In the genomic region with DNA sequence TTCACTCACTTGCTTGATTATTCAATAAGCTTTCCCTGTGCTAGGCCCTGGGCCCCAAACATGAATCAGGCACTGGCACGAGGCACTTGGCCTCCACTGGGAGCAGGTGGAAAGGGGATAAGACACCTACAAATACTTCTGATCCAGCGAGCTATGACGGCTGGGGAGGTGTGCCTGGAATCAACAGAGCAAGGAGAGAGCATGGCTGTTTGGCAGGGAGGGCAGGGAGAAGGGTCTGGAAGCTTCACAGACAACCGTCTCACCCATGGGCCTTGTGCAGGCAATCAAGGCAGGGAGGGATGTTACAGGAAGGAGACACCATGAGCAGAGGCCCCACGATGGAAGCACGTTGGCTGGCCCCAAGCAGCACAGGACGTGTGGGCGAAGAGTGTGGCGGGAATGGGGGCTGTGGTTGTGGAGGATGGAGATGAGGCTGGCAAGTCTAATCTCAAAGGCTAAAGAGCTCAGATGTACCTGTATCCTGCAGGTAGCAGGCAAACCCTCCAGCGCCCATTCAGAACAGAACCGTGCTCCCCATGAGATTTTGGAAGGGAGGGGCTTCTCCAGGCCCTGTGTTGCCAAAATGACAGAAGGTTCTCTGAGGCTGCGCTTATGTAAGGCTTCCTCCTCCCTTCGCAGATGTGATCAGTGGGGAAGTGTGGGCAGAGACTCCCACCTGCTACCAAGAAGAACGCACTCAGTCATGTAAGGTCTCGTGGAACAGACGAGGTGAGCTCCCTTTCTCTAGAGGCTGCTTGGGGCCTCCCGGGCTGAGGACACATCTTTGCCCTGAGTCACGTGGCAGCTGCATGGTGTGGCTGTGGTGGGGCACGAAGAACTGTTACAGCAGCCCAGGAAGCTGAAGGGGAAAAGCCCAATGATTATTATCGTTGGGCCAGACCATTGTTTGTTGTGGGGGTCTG, we compare ENCODE assay signal across 16 cellular contexts.
A peak's percentile ranks its signal among the peaks of the same experiment; 100 is the strongest.
DNase-seq lines count a peak whose midpoint lies in the region; ATAC-seq and TF ChIP-seq lines count a peak whose summit lies in the region.
"Had no signal": no experiment of that assay in that cellular context is flagged by ENCODE, and none has a peak within 500 bp of the region (broad histone marks: within the 10 kb centered on the region; RNA-seq: fewer than 3 reads in every experiment).

No MANE protein-coding gene starts in this region.

- no peak overlapping the region for H2BK12ac ChIP-seq in trophoblast cell (ENCODE audit: low read length)

- no peaks in the 10 kb centered on the region for H3K36me3 Mint-ChIP-seq in T-helper 2 cell treated with Interferon-gamma antibody and Interleukin-4, amounts not matched to agents 5 μg/mL and 100 μg/mL, for 36 hours (ENCODE audit: low read depth)

- peak; percentile 81 for DNase-seq in G401 (ENCODE audit: low spot score)
- DNase-seq in NB4 (ENCODE audit: low read depth), result peak; percentile 54
- DNase-seq in ecto neural progenitor cell (ENCODE audit: low spot score), result peak; percentile 36
- peak; percentile 42 for DNase-seq in sigmoid colon
- no peak for DNase-seq in NCI-H748 treated with DMSO at 0.1 percent for 48 hours (lab: John Stamatoyannopoulos, UW)
- no peak for DNase-seq in trophoblast cell
- no peak for DNase-seq in T-helper 2 cell treated with Interferon-gamma antibody and Interleukin-4, amounts not matched to agents 5 μg/mL and 100 μg/mL, for 36 hours (ENCODE audit: low spot score)
- DNase-seq: C1 segment of cervical spinal cord, GM23248, hypothalamus, NCI-H1105, NCI-H510A treated with DMSO at 0.1 percent for 48 hours had no signal

- no peak overlapping the region for H3K9ac ChIP-seq in trophoblast cell (ENCODE audit: low read length)
- H3K9ac ChIP-seq: GM23248 had no signal

- no peaks in the 10 kb centered on the region for H3K4me1 Mint-ChIP-seq in T-helper 2 cell treated with Interferon-gamma antibody and Interleukin-4, amounts not matched to agents 5 μg/mL and 100 μg/mL, for 36 hours (ENCODE audit: low read depth)

- H2AFZ ChIP-seq in trophoblast cell (ENCODE audit: insufficient read depth, low read length, poor library complexity), result no peak overlapping the region
- H2AFZ ChIP-seq: GM23248 had no signal

- no peak overlapping the region for H3K27ac Mint-ChIP-seq in T-helper 2 cell treated with Interferon-gamma antibody and Interleukin-4, amounts not matched to agents 5 μg/mL and 100 μg/mL, for 36 hours

- no peaks in the 10 kb centered on the region for H3K79me1 ChIP-seq in trophoblast cell (ENCODE audit: low read length)

- H3K36me3 ChIP-seq in sigmoid colon (no peaks in the 10 kb centered on the region), trophoblast cell (ENCODE audit: control insufficient read depth in 1 of 2, insufficient read depth in 2 of 2, low read length in 2 of 2) (no peaks in the 10 kb centered on the region)
- H3K36me3 ChIP-seq: adrenal gland, ovary had no signal

- TF ChIP-seq CTCF in NB4 (IDR thresholded peaks at IDR 0.05; ENCODE audit: low read depth, low read length), result no peak
- no peak for TF ChIP-seq CTCF in sigmoid colon (IDR thresholded peaks at IDR 0.05)

- H2AK5ac ChIP-seq in trophoblast cell (ENCODE audit: low read length), result no peak overlapping the region

- TF ChIP-seq EP300 in sigmoid colon (IDR thresholded peaks at IDR 0.05), result no peak

- no peak for ATAC-seq in HG03097 (IDR thresholded peaks at IDR 0.05; ENCODE audit: low FRiP score, unreplicated experiment)

- H2BK5ac ChIP-seq in trophoblast cell (ENCODE audit: low read depth, low read length, poor library complexity), result no peak overlapping the region

- H3K18ac ChIP-seq in trophoblast cell (ENCODE audit: low read length), result no peak overlapping the region

- no peak overlapping the region for H4K12ac ChIP-seq in trophoblast cell (ENCODE audit: low read depth, low read length)

- H4K8ac ChIP-seq in trophoblast cell (ENCODE audit: low read depth, low read length), result no peak overlapping the region

- H2BK120ac ChIP-seq in trophoblast cell (ENCODE audit: insufficient read depth, low read length, poor library complexity), result no peak overlapping the region

- no peak overlapping the region for H4K91ac ChIP-seq in trophoblast cell (ENCODE audit: low read depth, low read length)

- H3K23ac ChIP-seq in trophoblast cell (ENCODE audit: low read length), result no peak overlapping the region

- no peaks in the 10 kb centered on the region for H3K9me3 Mint-ChIP-seq in T-helper 2 cell treated with Interferon-gamma antibody and Interleukin-4, amounts not matched to agents 5 μg/mL and 100 μg/mL, for 36 hours

- H3K4me1 ChIP-seq in sigmoid colon (peaks cover 0 to 18% (median 13%) of the 10 kb centered on the region in 4 donors), trophoblast cell (ENCODE audit: control insufficient read depth in 1 of 2, insufficient read depth in 2 of 2, low read length in 2 of 2) (no peaks in the 10 kb centered on the region)
- H3K4me1 ChIP-seq: adrenal gland had no signal

- H3K4me3 Mint-ChIP-seq in T-helper 2 cell treated with Interferon-gamma antibody and Interleukin-4, amounts not matched to agents 5 μg/mL and 100 μg/mL, for 36 hours, result no peak overlapping the region

- no peak overlapping the region for H3K4me3 ChIP-seq in NB4 (ENCODE audit: low read depth, low read length)
- no peak overlapping the region for H3K4me3 ChIP-seq in sigmoid colon
- no peak overlapping the region for H3K4me3 ChIP-seq in trophoblast cell (ENCODE audit: low read depth, low read length)
- H3K4me3 ChIP-seq: adrenal gland, GM23248, lung, ovary had no signal

- TF ChIP-seq POLR2A in NB4 (IDR thresholded peaks at IDR 0.05; ENCODE audit: extremely low read depth, insufficient read length), result no peak
- no peak for TF ChIP-seq POLR2A in sigmoid colon (IDR thresholded peaks at IDR 0.05)

- WGBS in sigmoid colon, 2 donors, result 78 to 93% methylated on average over 20 of the region's 20 CpGs
- WGBS in trophoblast cell (ENCODE audit: extremely low coverage, insufficient coverage, insufficient read length), result no CpG with 5 or more reads among the region's 20 CpGs

- no peak overlapping the region for H3K14ac ChIP-seq in trophoblast cell (ENCODE audit: low read length)

- H3K79me2 ChIP-seq in trophoblast cell (ENCODE audit: control insufficient read depth, insufficient read depth, low read length, poor library complexity), result no peaks in the 10 kb centered on the region

- no peaks in the 10 kb centered on the region for H3K27me3 ChIP-seq in sigmoid colon
- H3K27me3 ChIP-seq in trophoblast cell (ENCODE audit: insufficient read depth, low read length), result no peaks in the 10 kb centered on the region
- H3K27me3 ChIP-seq: adrenal gland, ovary had no signal

- intact Hi-C loops in sigmoid colon (cut with DNase I), result no loop called here

- H3K27ac ChIP-seq in sigmoid colon (no peak overlapping the region), trophoblast cell (ENCODE audit: low read depth, low read length) (no peak overlapping the region)
- H3K27ac ChIP-seq: adrenal gland, GM23248 had no signal

- no peak overlapping the region for H3K4me2 ChIP-seq in trophoblast cell (ENCODE audit: low read length)

- peaks cover 7% of the 10 kb centered on the region for H3K27me3 Mint-ChIP-seq in T-helper 2 cell treated with Interferon-gamma antibody and Interleukin-4, amounts not matched to agents 5 μg/mL and 100 μg/mL, for 36 hours (ENCODE audit: low read depth)

- H3K9me3 ChIP-seq in sigmoid colon, result no peaks in the 10 kb centered on the region
- H3K9me3 ChIP-seq in trophoblast cell (ENCODE audit: insufficient read depth, low read depth, low read length), result no peaks in the 10 kb centered on the region
- H3K9me3 ChIP-seq: adrenal gland, ovary had no signal

- in situ Hi-C loops in G401 (cut with HindIII; ENCODE audit: low sequenced_read_pairs), result no loop called here

- H3K4ac ChIP-seq in trophoblast cell (ENCODE audit: low read depth, low read length), result no peak overlapping the region

Comparison
In these comparisons a context has a peak if more than half of its experiments do, and no peak if none do; other contexts are left out.
1. DNase-seq: peak in G401 (single experiment), NB4 (single experiment), ecto neural progenitor cell (single experiment) and sigmoid colon (single experiment); none in NCI-H748 treated with DMSO at 0.1 percent for 48 hours (single experiment), trophoblast cell (0 of 2) and T-helper 2 cell treated with Interferon-gamma antibody and Interleukin-4, amounts not matched to agents 5 μg/mL and 100 μg/mL, for 36 hours (single experiment).